ENCODE assay signal across 8 cellular contexts in genomic region chr17:78343433-78344201, GRCh38. TPM values are rescaled to one million over a fixed set of nuclear protein-coding genes. Genes with fewer than 3 reads are reported as not detected.
DNase-seq lines count a peak whose midpoint lies in the region; ATAC-seq, FAIRE-seq and TF ChIP-seq lines count a peak whose summit lies in the region.

No MANE protein-coding gene starts in this region.

- H3K9me3 ChIP-seq in A549: no peaks in the 10 kb centered on the region
- no peaks in the 10 kb centered on the region for H3K9me3 ChIP-seq in esophagus muscularis mucosa

- POLR2A ChIA-PET in A549 (lab: Yijun Ruan, JAX): interaction anchor here (0.5 to 3.7 kb wide), 5 partner anchors 14 to 28 kb away, joined by 3 to 28 read pairs (median 3); partner anchors contain the start of gene SOCS3
- POLR2A ChIA-PET in activated CD4-positive, alpha-beta memory T cell treated with anti-CD3 and anti-CD28 coated beads, Interleukin-2, amount 10 ng/mL, durations not matched to agents 7 days and 5 days (lab: Charles Lee): interaction anchor here (1.0 to 9.3 kb wide), 15 partner anchors 9 to 436 kb away, joined by 3 to 153 read pairs (median 5); partner anchors contain the start of genes PGS1 and SOCS3

- no peak for FAIRE-seq in A549 (lab: Jason Lieb, UNC)

- H3K27me3 ChIP-seq in esophagus muscularis mucosa: no peaks in the 10 kb centered on the region

- CTCF ChIA-PET in A549 (lab: Yijun Ruan, JAX): interaction anchor here (0.9 to 5.4 kb wide), 9 partner anchors 9 to 230 kb away, joined by 3 to 26 read pairs (median 5); no protein-coding TSS in a partner anchor
- CTCF ChIA-PET in activated CD4-positive, alpha-beta memory T cell treated with anti-CD3 and anti-CD28 coated beads, Interleukin-2, amount 10 ng/mL, durations not matched to agents 7 days and 5 days (lab: Charles Lee): interaction anchor here (0.9 to 3.5 kb wide), 6 partner anchors 9 to 259 kb away, joined by 3 to 42 read pairs (median 4); partner anchors contain the start of gene SOCS3

- TF ChIP-seq POLR2A in A549 (IDR thresholded peaks at IDR 0.05; ENCODE audit: low read length) (no peak), esophagus muscularis mucosa (IDR thresholded peaks at IDR 0.05; ENCODE audit: low read depth) (no peak)

- peak overlapping the region; percentile 99 for H3K4me2 ChIP-seq in A549

- H3K4me1 ChIP-seq in A549 (peaks cover 59% of the 10 kb centered on the region), esophagus muscularis mucosa (peaks cover 49 to 76% (median 65%) of the 10 kb centered on the region in 4 donors)

- TF ChIP-seq RAD21 in A549 (conservative IDR thresholded peaks at IDR 0.05 in 1 of 2, IDR thresholded peaks at IDR 0.05 in 1 of 2) (no peak), Ishikawa (IDR thresholded peaks at IDR 0.05; ENCODE audit: low read depth) (no peak)

- H3K9me3 Mint-ChIP-seq in activated CD4-positive, alpha-beta memory T cell treated with anti-CD3 and anti-CD28 coated beads, Interleukin-2, amount 10 ng/mL, durations not matched to agents 7 days and 5 days: no peaks in the 10 kb centered on the region

- TF ChIP-seq EP300 in A549 (IDR thresholded peaks at IDR 0.05) (no peak), Ishikawa (IDR thresholded peaks at IDR 0.05; ENCODE audit: borderline replicate concordance) (no peak), esophagus muscularis mucosa (IDR thresholded peaks at IDR 0.05) (peak; percentile 55)

- H3K36me3 ChIP-seq in esophagus muscularis mucosa: no peaks in the 10 kb centered on the region

- H3K27me3 Mint-ChIP-seq in activated CD4-positive, alpha-beta memory T cell treated with anti-CD3 and anti-CD28 coated beads, Interleukin-2, amount 10 ng/mL, durations not matched to agents 7 days and 5 days: no peaks in the 10 kb centered on the region

- peak overlapping the region; percentile 91 to 97 for H3K27ac ChIP-seq in A549
- H3K27ac ChIP-seq in esophagus muscularis mucosa (replicated peaks in 1 of 4): peak overlapping the region; percentile 89 to 100 (median 96)
- no peak overlapping the region for H3K27ac ChIP-seq in caudate nucleus (ENCODE audit: low read depth, low read length)

- H3K36me3 Mint-ChIP-seq in activated CD4-positive, alpha-beta memory T cell treated with anti-CD3 and anti-CD28 coated beads, Interleukin-2, amount 10 ng/mL, durations not matched to agents 7 days and 5 days (ENCODE audit: low read depth): peaks cover 2% of the 10 kb centered on the region

- intact Hi-C loops in esophagus muscularis mucosa (cut with DNase I): no loop called here

- H3K4me3 ChIP-seq in A549 (no peak overlapping the region), esophagus muscularis mucosa (peak overlapping the region in 1 of 4 donors; percentile 62)

- TF ChIP-seq CTCF in A549 (IDR thresholded peaks at IDR 0.05): no peak
- no peak for TF ChIP-seq CTCF in esophagus muscularis mucosa (IDR thresholded peaks at IDR 0.05)

- no peak for ATAC-seq in A549
- ATAC-seq in HG02763 (IDR thresholded peaks at IDR 0.05; ENCODE audit: unreplicated experiment): no peak

- WGBS in A549 (ENCODE audit: missing lambda C conversion rate): 93% methylated on average over 16 of the region's 19 CpGs
- 71% methylated on average over 17 of the region's 19 CpGs for WGBS in esophagus muscularis mucosa

- no peak for DNase-seq in A549 (ENCODE audit: low read depth in 1 of 2, low spot score in 1 of 2)
- peak; percentile 90 for DNase-seq in activated CD4-positive, alpha-beta memory T cell treated with anti-CD3 and anti-CD28 coated beads, Interleukin-2, amount 10 ng/mL, durations not matched to agents 7 days and 5 days
- DNase-seq in esophagus muscularis mucosa (ENCODE audit: extremely low spot score): no peak
- peak; percentile 43 to 60 for DNase-seq in stimulated activated CD4-positive, alpha-beta T cell treated with anti-CD3 and anti-CD28 coated beads, Interleukin-15, amount 100 ng/mL, for 1 hour (ENCODE audit: low read depth in 1 of 2, low spot score in 1 of 2)
- DNase-seq in caudate nucleus (lab: John Stamatoyannopoulos, UW): no peak
- no peak for DNase-seq in SK-N-DZ (ENCODE audit: low spot score)

- peaks cover 79% of the 10 kb centered on the region for H3K4me1 Mint-ChIP-seq in activated CD4-positive, alpha-beta memory T cell treated with anti-CD3 and anti-CD28 coated beads, Interleukin-2, amount 10 ng/mL, durations not matched to agents 7 days and 5 days

- peak overlapping the region; percentile 61 for H3K4me3 Mint-ChIP-seq in activated CD4-positive, alpha-beta memory T cell treated with anti-CD3 and anti-CD28 coated beads, Interleukin-2, amount 10 ng/mL, durations not matched to agents 7 days and 5 days

- peak overlapping the region; percentile 87 for H3K27ac Mint-ChIP-seq in activated CD4-positive, alpha-beta memory T cell treated with anti-CD3 and anti-CD28 coated beads, Interleukin-2, amount 10 ng/mL, durations not matched to agents 7 days and 5 days

TF ChIP-seq in A549, 52 proteins besides CTCF, POLR2A, EP300 and RAD21 (continues in another document):
- no peak for TF ChIP-seq NPAS2 (CRISPR knock-in tag; IDR thresholded peaks at IDR 0.05; ENCODE audit: borderline replicate concordance)
- no peak for TF ChIP-seq HOXB13 (CRISPR knock-in tag; IDR thresholded peaks at IDR 0.05; ENCODE audit: low read depth)
- TF ChIP-seq SREBF2 (IDR thresholded peaks at IDR 0.05): no peak
- TF ChIP-seq ESRRA (IDR thresholded peaks at IDR 0.05; ENCODE audit: borderline replicate concordance, low read length): no peak
- no peak for TF ChIP-seq E2F6 (IDR thresholded peaks at IDR 0.05; ENCODE audit: borderline replicate concordance, low read depth)
- no peak for TF ChIP-seq EHMT2 (IDR thresholded peaks at IDR 0.05; ENCODE audit: low read depth)
- no peak for TF ChIP-seq CBX8 (IDR thresholded peaks at IDR 0.05)
- TF ChIP-seq MAX (IDR thresholded peaks at IDR 0.05): no peak
- no peak for TF ChIP-seq BHLHE40 (IDR thresholded peaks at IDR 0.05; ENCODE audit: low read depth, low read length)
- TF ChIP-seq ZNF302 (CRISPR knock-in tag; IDR thresholded peaks at IDR 0.05): no peak
- TF ChIP-seq ZFP36 (IDR thresholded peaks at IDR 0.05; ENCODE audit: borderline replicate concordance, partially characterized antibody): no peak

TF ChIP-seq in Ishikawa, 13 proteins besides CTCF, POLR2A, EP300 and RAD21:
- TF ChIP-seq ZBTB7A (IDR thresholded peaks at IDR 0.05; ENCODE audit: low read depth): no peak
- peak; percentile 3; the same call in 1 of the 2 replicates for TF ChIP-seq NFIC (IDR thresholded peaks at IDR 0.05)

RNA-seq across cellular contexts. Expression of gene SOCS3, which starts 16.3 kb away (rescaled TPM):
- 13.3 and 14.7 TPM in 2 replicates for polyA plus RNA-seq in A549 (2011; rRNA removed)
- polyA plus RNA-seq in A549 (2012; cell fraction: cytosol; rRNA removed): 16.7 and 27.8 TPM in 2 replicates
- polyA plus RNA-seq in A549 (2012; cell fraction: nucleus; rRNA removed): 32.8 and 41.8 TPM in 2 replicates
- 10.9 to 13.5 TPM (median 11.5 TPM) in 3 replicates for polyA plus RNA-seq in A549 (2017; fragmentation: RNase III; extraction: RNeasy Plus Mini Kit Qiagen cat#74134 plus additional on column Dnase treatment)
- 19.8 and 19.9 TPM in 2 replicates for polyA minus RNA-seq in A549 (2011; rRNA and poly(A)+ RNA removed)
- 10 to 100 TPM; 68.7 to 69.8 TPM for total RNA-seq in activated CD4-positive, alpha-beta memory T cell treated with anti-CD3 and anti-CD28 coated beads, Interleukin-2, amount 10 ng/mL, durations not matched to agents 7 days and 5 days
- 1,000 to 10,000 TPM in 1 of 4 donors, 10 to 100 TPM in 3; 12.5 to 1,139 (median 39.3) TPM for total RNA-seq in esophagus muscularis mucosa
- 0.40 and 0.52 TPM in 2 replicates for polyA plus RNA-seq in SK-N-DZ (2014; cell fraction: cytosol; rRNA removed)
- polyA plus RNA-seq in SK-N-DZ (2014; cell fraction: nucleus; rRNA removed): 0.81 and 2.2 TPM in 2 replicates

RNA-seq across cellular contexts. Expression of gene PGS1, which starts 34.8 kb away (rescaled TPM):
- polyA plus RNA-seq in A549 (2011; rRNA removed): 29.5 and 29.6 TPM in 2 replicates
- 41.5 and 50.7 TPM in 2 replicates for polyA plus RNA-seq in A549 (2012; cell fraction: cytosol; rRNA removed)
- 111 and 113 TPM in 2 replicates for polyA plus RNA-seq in A549 (2012; cell fraction: nucleus; rRNA removed)
- polyA plus RNA-seq in A549 (2017; fragmentation: RNase III; extraction: RNeasy Plus Mini Kit Qiagen cat#74134 plus additional on column Dnase treatment): 23.4 to 27.0 TPM (median 23.7 TPM) in 3 replicates
- 40.0 and 45.8 TPM in 2 replicates for polyA minus RNA-seq in A549 (2011; rRNA and poly(A)+ RNA removed)
- 10 to 100 TPM; 70.7 to 75.5 TPM for total RNA-seq in activated CD4-positive, alpha-beta memory T cell treated with anti-CD3 and anti-CD28 coated beads, Interleukin-2, amount 10 ng/mL, durations not matched to agents 7 days and 5 days
- 10 to 100 TPM; 30.7 to 45.9 (median 35.6) TPM for total RNA-seq in esophagus muscularis mucosa
- polyA plus RNA-seq in SK-N-DZ (2014; cell fraction: cytosol; rRNA removed): 49.0 and 52.4 TPM in 2 replicates
- polyA plus RNA-seq in SK-N-DZ (2014; cell fraction: nucleus; rRNA removed): 137 and 160 TPM in 2 replicates

Comparison
In these comparisons a context has a peak if more than half of its experiments do, and no peak if none do; other contexts are left out.
1. DNase-seq: peak in activated CD4-positive, alpha-beta memory T cell treated with anti-CD3 and anti-CD28 coated beads, Interleukin-2, amount 10 ng/mL, durations not matched to agents 7 days and 5 days (single experiment) and stimulated activated CD4-positive, alpha-beta T cell treated with anti-CD3 and anti-CD28 coated beads, Interleukin-15, amount 100 ng/mL, for 1 hour (2 of 2); none in A549 (0 of 2), esophagus muscularis mucosa (single experiment), caudate nucleus (0 of 61) and SK-N-DZ (single experiment).